Comparison of ENCODE assay signal across 24 cellular contexts in genomic region chr4:88297131-88297530, GRCh38.
"Had no signal": no experiment of that assay in that cellular context is flagged by ENCODE, and none has a peak within 500 bp of the region (broad histone marks: within the 10 kb centered on the region; RNA-seq: fewer than 3 reads in every experiment).

No MANE protein-coding gene starts in this region.

- ATAC-seq: activated T-cell treated with anti-CD3 and anti-CD28 coated beads, Interleukin-2, amount 50 U/mL, for 4 hours; activated T-helper 17 cell treated with anti-CD3 and anti-CD28 coated beads, Interleukin-2, amount 50 U/mL, for 72 hours; esophagus mucosa; foreskin keratinocyte; lower lobe of right lung; stimulated activated naive B cell treated with anti-CD40 and anti-IgM and Interleukin-4, amounts not matched to agents 10 μg/mL and 1 μg/mL and 100 μg/mL, for 72 hours had no signal

- H3K4me1 ChIP-seq: foreskin keratinocyte, lower lobe of right lung, sigmoid colon, thyroid gland, upper lobe of left lung had no signal

- H3K9me3 ChIP-seq: lower lobe of right lung, neutrophil, sigmoid colon, stomach, thyroid gland, upper lobe of left lung had no signal

- H3K36me3 ChIP-seq: brain microvascular endothelial cell, lower lobe of right lung, neutrophil, sigmoid colon, stomach, thyroid gland, upper lobe of left lung, WERI-Rb-1 had no signal

- H3K79me2 ChIP-seq: hepatocyte had no signal

- H3K4me2 ChIP-seq: hepatocyte, smooth muscle cell had no signal

- DNase-seq: activated CD4-positive, alpha-beta memory T cell treated with anti-CD3 and anti-CD28 coated beads, Interleukin-2, amount 10 ng/mL, durations not matched to agents 7 days and 5 days; activated CD4-positive, alpha-beta T cell treated with anti-CD3 and anti-CD28 coated beads for 1 hour; activated CD4-positive, alpha-beta T cell treated with anti-CD3 and anti-CD28 coated beads, Interleukin-2, amount 10 ng/mL, durations not matched to agents 7 days and 5 days; activated gamma-delta T cell treated with Interleukin-2 at 50 U/mL for 16 hours; activated naive CD4-positive, alpha-beta T cell treated with anti-CD3 and anti-CD28 coated beads, Interleukin-2, amount 50 U/mL, for 16 hours; activated T-cell treated with anti-CD3 and anti-CD28 coated beads, Interleukin-2, amount 50 U/mL, for 4 hours; amniotic stem cell; brain microvascular endothelial cell; central memory CD4-positive, alpha-beta T cell; foreskin keratinocyte; lower lobe of right lung; mesenchymal stem cell; sigmoid colon; stimulated activated CD4-positive, alpha-beta T cell treated with anti-CD3 and anti-CD28 coated beads, Interleukin-1b, Interleukin-23, amount 100 ng/mL, for 48 hours; stimulated activated naive B cell treated with anti-CD40 and anti-IgM and Interleukin-4, amounts not matched to agents 10 μg/mL and 1 μg/mL and 100 μg/mL, for 72 hours; stomach; thyroid gland; WERI-Rb-1 had no signal

- H3K4me3 ChIP-seq: hepatocyte, lower lobe of right lung, sigmoid colon, smooth muscle cell, stomach, thyroid gland, upper lobe of left lung had no signal

- H3K27me3 ChIP-seq: brain microvascular endothelial cell, foreskin keratinocyte, hepatocyte, neutrophil, sigmoid colon, stomach, thyroid gland, upper lobe of left lung had no signal

- H3K27ac ChIP-seq: brain microvascular endothelial cell, foreskin keratinocyte, hepatocyte, lower lobe of right lung, neutrophil, sigmoid colon, stomach, thyroid gland, upper lobe of left lung, WERI-Rb-1 had no signal

- H2AFZ ChIP-seq: hepatocyte had no signal
